ENCODE assay signal across 1 cellular context in genomic region chr19:1288528-1289394, GRCh38.
TF ChIP-seq lines count a peak whose summit lies in the region.

No MANE protein-coding gene starts in this region.

TF ChIP-seq in HepG2, 621 proteins besides CTCF, POLR2A, EP300 and RAD21 (continues in another document):
- no peak for TF ChIP-seq HNF1B (CRISPR knock-in tag; IDR thresholded peaks at IDR 0.05)
- TF ChIP-seq ZFAT (CRISPR knock-in tag; conservative IDR thresholded peaks at IDR 0.05), result no peak
- no peak for TF ChIP-seq GFI1 (CRISPR knock-in tag; IDR thresholded peaks at IDR 0.05; ENCODE audit: borderline replicate concordance)
- TF ChIP-seq TSC22D2 (CRISPR knock-in tag; IDR thresholded peaks at IDR 0.05; ENCODE audit: borderline replicate concordance), result no peak
- TF ChIP-seq, protein P1, sequence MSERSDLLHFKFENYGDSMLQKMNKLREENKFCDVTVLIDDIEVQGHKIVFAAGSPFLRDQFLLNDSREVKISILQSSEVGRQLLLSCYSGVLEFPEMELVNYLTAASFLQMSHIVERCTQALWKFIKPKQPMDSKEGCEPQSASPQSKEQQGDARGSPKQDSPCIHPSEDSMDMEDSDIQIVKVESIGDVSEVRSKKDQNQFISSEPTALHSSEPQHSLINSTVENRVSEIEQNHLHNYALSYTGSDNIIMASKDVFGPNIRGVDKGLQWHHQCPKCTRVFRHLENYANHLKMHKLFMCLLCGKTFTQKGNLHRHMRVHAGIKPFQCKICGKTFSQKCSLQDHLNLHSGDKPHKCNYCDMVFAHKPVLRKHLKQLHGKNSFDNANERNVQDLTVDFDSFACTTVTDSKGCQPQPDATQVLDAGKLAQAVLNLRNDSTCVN (CRISPR knock-in tag; IDR thresholded peaks at IDR 0.05; ENCODE audit: borderline replicate concordance), result no peak
- TF ChIP-seq AHR (CRISPR knock-in tag; IDR thresholded peaks at IDR 0.05), result no peak
- TF ChIP-seq NONO (IDR thresholded peaks at IDR 0.05), result no peak
- TF ChIP-seq NONO (CRISPR knock-in tag; conservative IDR thresholded peaks at IDR 0.05), result 0 out of 2 replicates have a peak, but pooled peaks have one; percentile 26
- TF ChIP-seq, protein P2, sequence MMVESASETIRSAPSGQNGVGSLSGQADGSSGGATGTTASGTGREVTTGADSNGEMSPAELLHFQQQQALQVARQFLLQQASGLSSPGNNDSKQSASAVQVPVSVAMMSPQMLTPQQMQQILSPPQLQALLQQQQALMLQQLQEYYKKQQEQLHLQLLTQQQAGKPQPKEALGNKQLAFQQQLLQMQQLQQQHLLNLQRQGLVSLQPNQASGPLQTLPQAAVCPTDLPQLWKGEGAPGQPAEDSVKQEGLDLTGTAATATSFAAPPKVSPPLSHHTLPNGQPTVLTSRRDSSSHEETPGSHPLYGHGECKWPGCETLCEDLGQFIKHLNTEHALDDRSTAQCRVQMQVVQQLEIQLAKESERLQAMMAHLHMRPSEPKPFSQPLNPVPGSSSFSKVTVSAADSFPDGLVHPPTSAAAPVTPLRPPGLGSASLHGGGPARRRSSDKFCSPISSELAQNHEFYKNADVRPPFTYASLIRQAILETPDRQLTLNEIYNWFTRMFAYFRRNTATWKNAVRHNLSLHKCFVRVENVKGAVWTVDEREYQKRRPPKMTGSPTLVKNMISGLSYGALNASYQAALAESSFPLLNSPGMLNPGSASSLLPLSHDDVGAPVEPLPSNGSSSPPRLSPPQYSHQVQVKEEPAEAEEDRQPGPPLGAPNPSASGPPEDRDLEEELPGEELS (CRISPR knock-in tag; IDR thresholded peaks at IDR 0.05), result no peak
- no peak for TF ChIP-seq ZNF7 (CRISPR knock-in tag; IDR thresholded peaks at IDR 0.05)
- no peak for TF ChIP-seq CHD2 (IDR thresholded peaks at IDR 0.05; ENCODE audit: low read depth, low read length)
- no peak for TF ChIP-seq ZNF510 (CRISPR knock-in tag; IDR thresholded peaks at IDR 0.05; ENCODE audit: low read depth)
- no peak for TF ChIP-seq NR0B2 (CRISPR knock-in tag; IDR thresholded peaks at IDR 0.05)
- no peak for TF ChIP-seq ZBTB8A (CRISPR knock-in tag; IDR thresholded peaks at IDR 0.05; ENCODE audit: borderline replicate concordance, low read depth)
- 0 out of 2 replicates have a peak, but pooled peaks have one; percentile 5 for TF ChIP-seq ZBTB38 (CRISPR knock-in tag; IDR thresholded peaks at IDR 0.05)
- TF ChIP-seq, protein P3, sequence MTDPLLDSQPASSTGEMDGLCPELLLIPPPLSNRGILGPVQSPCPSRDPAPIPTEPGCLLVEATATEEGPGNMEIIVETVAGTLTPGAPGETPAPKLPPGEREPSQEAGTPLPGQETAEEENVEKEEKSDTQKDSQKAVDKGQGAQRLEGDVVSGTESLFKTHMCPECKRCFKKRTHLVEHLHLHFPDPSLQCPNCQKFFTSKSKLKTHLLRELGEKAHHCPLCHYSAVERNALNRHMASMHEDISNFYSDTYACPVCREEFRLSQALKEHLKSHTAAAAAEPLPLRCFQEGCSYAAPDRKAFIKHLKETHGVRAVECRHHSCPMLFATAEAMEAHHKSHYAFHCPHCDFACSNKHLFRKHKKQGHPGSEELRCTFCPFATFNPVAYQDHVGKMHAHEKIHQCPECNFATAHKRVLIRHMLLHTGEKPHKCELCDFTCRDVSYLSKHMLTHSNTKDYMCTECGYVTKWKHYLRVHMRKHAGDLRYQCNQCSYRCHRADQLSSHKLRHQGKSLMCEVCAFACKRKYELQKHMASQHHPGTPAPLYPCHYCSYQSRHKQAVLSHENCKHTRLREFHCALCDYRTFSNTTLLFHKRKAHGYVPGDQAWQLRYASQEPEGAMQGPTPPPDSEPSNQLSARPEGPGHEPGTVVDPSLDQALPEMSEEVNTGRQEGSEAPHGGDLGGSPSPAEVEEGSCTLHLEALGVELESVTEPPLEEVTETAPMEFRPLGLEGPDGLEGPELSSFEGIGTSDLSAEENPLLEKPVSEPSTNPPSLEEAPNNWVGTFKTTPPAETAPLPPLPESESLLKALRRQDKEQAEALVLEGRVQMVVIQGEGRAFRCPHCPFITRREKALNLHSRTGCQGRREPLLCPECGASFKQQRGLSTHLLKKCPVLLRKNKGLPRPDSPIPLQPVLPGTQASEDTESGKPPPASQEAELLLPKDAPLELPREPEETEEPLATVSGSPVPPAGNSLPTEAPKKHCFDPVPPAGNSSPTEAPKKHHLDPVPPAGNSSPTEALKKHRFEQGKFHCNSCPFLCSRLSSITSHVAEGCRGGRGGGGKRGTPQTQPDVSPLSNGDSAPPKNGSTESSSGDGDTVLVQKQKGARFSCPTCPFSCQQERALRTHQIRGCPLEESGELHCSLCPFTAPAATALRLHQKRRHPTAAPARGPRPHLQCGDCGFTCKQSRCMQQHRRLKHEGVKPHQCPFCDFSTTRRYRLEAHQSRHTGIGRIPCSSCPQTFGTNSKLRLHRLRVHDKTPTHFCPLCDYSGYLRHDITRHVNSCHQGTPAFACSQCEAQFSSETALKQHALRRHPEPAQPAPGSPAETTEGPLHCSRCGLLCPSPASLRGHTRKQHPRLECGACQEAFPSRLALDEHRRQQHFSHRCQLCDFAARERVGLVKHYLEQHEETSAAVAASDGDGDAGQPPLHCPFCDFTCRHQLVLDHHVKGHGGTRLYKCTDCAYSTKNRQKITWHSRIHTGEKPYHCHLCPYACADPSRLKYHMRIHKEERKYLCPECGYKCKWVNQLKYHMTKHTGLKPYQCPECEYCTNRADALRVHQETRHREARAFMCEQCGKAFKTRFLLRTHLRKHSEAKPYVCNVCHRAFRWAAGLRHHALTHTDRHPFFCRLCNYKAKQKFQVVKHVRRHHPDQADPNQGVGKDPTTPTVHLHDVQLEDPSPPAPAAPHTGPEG (CRISPR knock-in tag; IDR thresholded peaks at IDR 0.05), result no peak
- no peak for TF ChIP-seq PRMT3 (CRISPR knock-in tag; IDR thresholded peaks at IDR 0.05; ENCODE audit: borderline replicate concordance, low read depth)
- no peak for TF ChIP-seq KLF13 (CRISPR knock-in tag; IDR thresholded peaks at IDR 0.05)
- TF ChIP-seq RFXAP (CRISPR knock-in tag; IDR thresholded peaks at IDR 0.05; ENCODE audit: borderline replicate concordance), result no peak
- peak; percentile 70; the same call in 1 of the 2 replicates for TF ChIP-seq RBFOX2 (IDR thresholded peaks at IDR 0.05; ENCODE audit: low read depth, low read length)
- peak; percentile 45; the same call in 1 of the 2 replicates for TF ChIP-seq AKAP8 (CRISPR knock-in tag; IDR thresholded peaks at IDR 0.05)
- no peak for TF ChIP-seq MTF2 (CRISPR knock-in tag; IDR thresholded peaks at IDR 0.05; ENCODE audit: borderline replicate concordance)
- TF ChIP-seq ZSCAN22 (CRISPR knock-in tag; IDR thresholded peaks at IDR 0.05), result no peak
- 0 out of 2 replicates have a peak, but pooled peaks have one; percentile 21 for TF ChIP-seq NFKB2 (CRISPR knock-in tag; IDR thresholded peaks at IDR 0.05; ENCODE audit: borderline replicate concordance)
- TF ChIP-seq THAP11 (CRISPR knock-in tag; IDR thresholded peaks at IDR 0.05), result no peak
- no peak for TF ChIP-seq TEAD2 (CRISPR knock-in tag; IDR thresholded peaks at IDR 0.05)
- TF ChIP-seq CBFB (CRISPR knock-in tag; IDR thresholded peaks at IDR 0.05), result no peak
- TF ChIP-seq ZSCAN29 (CRISPR knock-in tag; conservative IDR thresholded peaks at IDR 0.05), result no peak
- no peak for TF ChIP-seq ARNT2 (CRISPR knock-in tag; IDR thresholded peaks at IDR 0.05; ENCODE audit: low read depth)
- TF ChIP-seq ZNF337 (CRISPR knock-in tag; IDR thresholded peaks at IDR 0.05; ENCODE audit: borderline replicate concordance, low read depth), result no peak
- TF ChIP-seq ZNF652 (CRISPR knock-in tag; IDR thresholded peaks at IDR 0.05; ENCODE audit: borderline replicate concordance, low read depth), result no peak
- no peak for TF ChIP-seq LCORL (IDR thresholded peaks at IDR 0.05)
- no peak for TF ChIP-seq LCORL (CRISPR knock-in tag; IDR thresholded peaks at IDR 0.05)
- no peak for TF ChIP-seq MYC (CRISPR knock-in tag; IDR thresholded peaks at IDR 0.05; ENCODE audit: borderline replicate concordance)
- peak; percentile 23 for TF ChIP-seq AGO2 (optimal IDR thresholded peaks at IDR 0.05; ENCODE audit: low read depth, low read length)
- no peak for TF ChIP-seq SIN3B (IDR thresholded peaks at IDR 0.05; ENCODE audit: low read length)
- TF ChIP-seq RFX3 (CRISPR knock-in tag; IDR thresholded peaks at IDR 0.05), result no peak
- no peak for TF ChIP-seq ZNF326 (CRISPR knock-in tag; IDR thresholded peaks at IDR 0.05; ENCODE audit: borderline replicate concordance)
- no peak for TF ChIP-seq HOMEZ (CRISPR knock-in tag; IDR thresholded peaks at IDR 0.05; ENCODE audit: low read depth)
- 0 out of 2 replicates have a peak, but pooled peaks have one; percentile 6 for TF ChIP-seq HOXA3 (CRISPR knock-in tag; IDR thresholded peaks at IDR 0.05)
- TF ChIP-seq ZNF768 (CRISPR knock-in tag; IDR thresholded peaks at IDR 0.05), result peak; percentile 73; the same call in 1 of the 2 replicates
- TF ChIP-seq ZNF3 (CRISPR knock-in tag; IDR thresholded peaks at IDR 0.05), result no peak
- TF ChIP-seq ZNF430 (CRISPR knock-in tag; IDR thresholded peaks at IDR 0.05), result no peak
- no peak for TF ChIP-seq POGK (CRISPR knock-in tag; conservative IDR thresholded peaks at IDR 0.05)
- TF ChIP-seq, protein P4, sequence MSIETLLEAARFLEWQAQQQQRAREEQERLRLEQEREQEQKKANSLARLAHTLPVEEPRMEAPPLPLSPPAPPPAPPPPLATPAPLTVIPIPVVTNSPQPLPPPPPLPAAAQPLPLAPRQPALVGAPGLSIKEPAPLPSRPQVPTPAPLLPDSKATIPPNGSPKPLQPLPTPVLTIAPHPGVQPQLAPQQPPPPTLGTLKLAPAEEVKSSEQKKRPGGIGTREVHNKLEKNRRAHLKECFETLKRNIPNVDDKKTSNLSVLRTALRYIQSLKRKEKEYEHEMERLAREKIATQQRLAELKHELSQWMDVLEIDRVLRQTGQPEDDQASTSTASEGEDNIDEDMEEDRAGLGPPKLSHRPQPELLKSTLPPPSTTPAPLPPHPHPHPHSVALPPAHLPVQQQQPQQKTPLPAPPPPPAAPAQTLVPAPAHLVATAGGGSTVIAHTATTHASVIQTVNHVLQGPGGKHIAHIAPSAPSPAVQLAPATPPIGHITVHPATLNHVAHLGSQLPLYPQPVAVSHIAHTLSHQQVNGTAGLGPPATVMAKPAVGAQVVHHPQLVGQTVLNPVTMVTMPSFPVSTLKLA (IDR thresholded peaks at IDR 0.05), result peak; percentile 66
- TF ChIP-seq ZNF83 (CRISPR knock-in tag; IDR thresholded peaks at IDR 0.05; ENCODE audit: borderline replicate concordance), result no peak
- TF ChIP-seq ZNF709 (CRISPR knock-in tag; IDR thresholded peaks at IDR 0.05), result no peak
- TF ChIP-seq ZBTB42 (CRISPR knock-in tag; IDR thresholded peaks at IDR 0.05), result no peak
- peak; percentile 81 for TF ChIP-seq ZC3H13 (CRISPR knock-in tag; IDR thresholded peaks at IDR 0.05)
- TF ChIP-seq ZNF30 (CRISPR knock-in tag; IDR thresholded peaks at IDR 0.05), result no peak
- no peak for TF ChIP-seq CBX2 (IDR thresholded peaks at IDR 0.05; ENCODE audit: low read depth, low read length)
- TF ChIP-seq CBX2 (CRISPR knock-in tag; IDR thresholded peaks at IDR 0.05; ENCODE audit: low read depth), result no peak
- TF ChIP-seq ZNF354B (CRISPR knock-in tag; IDR thresholded peaks at IDR 0.05), result no peak
